In genomic region chr10:101588879-101589278, GRCh38 we compare ENCODE assay signal across 8 cellular contexts. TPM values are rescaled to one million over a fixed set of nuclear protein-coding genes. Genes with fewer than 3 reads are reported as not detected.
DNase-seq lines count a peak whose midpoint lies in the region; ATAC-seq and TF ChIP-seq lines count a peak whose summit lies in the region.

No MANE protein-coding gene starts in this region.

- H3K4me1 Mint-ChIP-seq in activated naive CD4-positive, alpha-beta T cell treated with anti-CD3 and anti-CD28 coated beads, Interleukin-2, amount 10 ng/mL, durations not matched to agents 7 days and 5 days, result peaks cover 28% of the 10 kb centered on the region
- H3K4me1 Mint-ChIP-seq in activated T-helper 1 cell treated with anti-CD3 and anti-CD28 coated beads, Interleukin-12 subunit alpha, Interleukin-12 subunit beta, Interleukin-2, Interleukin-4 antibody, amounts not matched to agents 30 ng/mL and 10 ng/mL and 1 ng/mL, durations not matched to agents 14 hours and 24 hours and 36 hours (ENCODE audit: low read depth), result peaks cover 24% of the 10 kb centered on the region

- H3K9me3 Mint-ChIP-seq in activated naive CD4-positive, alpha-beta T cell treated with anti-CD3 and anti-CD28 coated beads, Interleukin-2, amount 10 ng/mL, durations not matched to agents 7 days and 5 days, result no peaks in the 10 kb centered on the region
- no peaks in the 10 kb centered on the region for H3K9me3 Mint-ChIP-seq in activated T-helper 1 cell treated with anti-CD3 and anti-CD28 coated beads, Interleukin-12 subunit alpha, Interleukin-12 subunit beta, Interleukin-2, Interleukin-4 antibody, amounts not matched to agents 30 ng/mL and 10 ng/mL and 1 ng/mL, durations not matched to agents 14 hours and 24 hours and 36 hours

- H3K27me3 Mint-ChIP-seq in activated naive CD4-positive, alpha-beta T cell treated with anti-CD3 and anti-CD28 coated beads, Interleukin-2, amount 10 ng/mL, durations not matched to agents 7 days and 5 days, result no peaks in the 10 kb centered on the region
- H3K27me3 Mint-ChIP-seq in activated T-helper 1 cell treated with anti-CD3 and anti-CD28 coated beads, Interleukin-12 subunit alpha, Interleukin-12 subunit beta, Interleukin-2, Interleukin-4 antibody, amounts not matched to agents 30 ng/mL and 10 ng/mL and 1 ng/mL, durations not matched to agents 14 hours and 24 hours and 36 hours (ENCODE audit: insufficient read depth), result peaks cover 4% of the 10 kb centered on the region

- ATAC-seq in upper lobe of right lung, result no peak
- ATAC-seq in HG03442 (IDR thresholded peaks at IDR 0.05; ENCODE audit: unreplicated experiment), result no peak

- no peaks in the 10 kb centered on the region for H3K9me3 ChIP-seq in upper lobe of right lung

- H3K36me3 ChIP-seq in upper lobe of right lung, result peaks cover 18% of the 10 kb centered on the region

- intact Hi-C loops in activated T-helper 1 cell treated with anti-CD3 and anti-CD28 coated beads, Interleukin-12 subunit alpha, Interleukin-12 subunit beta, Interleukin-2, Interleukin-4 antibody, amounts not matched to agents 30 ng/mL and 10 ng/mL and 1 ng/mL, durations not matched to agents 14 hours and 24 hours and 36 hours (cut with micrococcal nuclease), result loop anchor here (1.0 to 5.0 kb wide), 5 partner anchors 106 to 676 kb away; partner anchors contain the start of genes FBXW4, NOLC1, NPM3 and SLF2
- intact Hi-C loops in upper lobe of right lung (cut with DNase I), result no loop called here

- peaks cover 12% of the 10 kb centered on the region for H3K4me1 ChIP-seq in upper lobe of right lung

- H3K27me3 ChIP-seq in upper lobe of right lung, result no peaks in the 10 kb centered on the region

- DNase-seq in activated naive CD4-positive, alpha-beta T cell treated with anti-CD3 and anti-CD28 coated beads, Interleukin-2, amount 10 ng/mL, durations not matched to agents 7 days and 5 days, result no peak
- DNase-seq in activated naive CD4-positive, alpha-beta T cell (lab: John Stamatoyannopoulos, UW), result no peak
- no peak for DNase-seq in activated T-helper 1 cell treated with anti-CD3 and anti-CD28 coated beads, Interleukin-12 subunit alpha, Interleukin-12 subunit beta, Interleukin-2, Interleukin-4 antibody, amounts not matched to agents 30 ng/mL and 10 ng/mL and 1 ng/mL, durations not matched to agents 14 hours and 24 hours and 36 hours (ENCODE audit: low spot score)
- peak; percentile 32 for DNase-seq in kidney glomerular epithelial cell (lab: John Stamatoyannopoulos, UW)
- no peak for DNase-seq in upper lobe of right lung
- no peak for DNase-seq in central memory CD4-positive, alpha-beta T cell
- no peak for DNase-seq in NCI-H1417 (lab: John Stamatoyannopoulos, UW)

- no peak for TF ChIP-seq CTCF in upper lobe of right lung (IDR thresholded peaks at IDR 0.05)

- CTCF ChIA-PET in activated naive CD4-positive, alpha-beta T cell treated with anti-CD3 and anti-CD28 coated beads, Interleukin-2, amount 10 ng/mL, durations not matched to agents 7 days and 5 days (lab: Charles Lee), result interaction anchor here (1.8 kb wide), 1 partner anchor 192 kb away, joined by 5 read pairs; no protein-coding TSS in a partner anchor

- H3K27ac ChIP-seq in upper lobe of right lung, result no peak overlapping the region

- peaks cover 5% of the 10 kb centered on the region for H3K36me3 Mint-ChIP-seq in activated naive CD4-positive, alpha-beta T cell treated with anti-CD3 and anti-CD28 coated beads, Interleukin-2, amount 10 ng/mL, durations not matched to agents 7 days and 5 days
- H3K36me3 Mint-ChIP-seq in activated T-helper 1 cell treated with anti-CD3 and anti-CD28 coated beads, Interleukin-12 subunit alpha, Interleukin-12 subunit beta, Interleukin-2, Interleukin-4 antibody, amounts not matched to agents 30 ng/mL and 10 ng/mL and 1 ng/mL, durations not matched to agents 14 hours and 24 hours and 36 hours (ENCODE audit: low read depth), result peaks cover 8% of the 10 kb centered on the region

- H3K4me3 ChIP-seq in upper lobe of right lung, result peak overlapping the region; percentile 99

- peak overlapping the region; percentile 92 for H3K4me3 Mint-ChIP-seq in activated naive CD4-positive, alpha-beta T cell treated with anti-CD3 and anti-CD28 coated beads, Interleukin-2, amount 10 ng/mL, durations not matched to agents 7 days and 5 days
- peak overlapping the region; percentile 93 for H3K4me3 Mint-ChIP-seq in activated T-helper 1 cell treated with anti-CD3 and anti-CD28 coated beads, Interleukin-12 subunit alpha, Interleukin-12 subunit beta, Interleukin-2, Interleukin-4 antibody, amounts not matched to agents 30 ng/mL and 10 ng/mL and 1 ng/mL, durations not matched to agents 14 hours and 24 hours and 36 hours

- H3K27ac Mint-ChIP-seq in activated naive CD4-positive, alpha-beta T cell treated with anti-CD3 and anti-CD28 coated beads, Interleukin-2, amount 10 ng/mL, durations not matched to agents 7 days and 5 days, result no peak overlapping the region
- peak overlapping the region; percentile 18 for H3K27ac Mint-ChIP-seq in activated T-helper 1 cell treated with anti-CD3 and anti-CD28 coated beads, Interleukin-12 subunit alpha, Interleukin-12 subunit beta, Interleukin-2, Interleukin-4 antibody, amounts not matched to agents 30 ng/mL and 10 ng/mL and 1 ng/mL, durations not matched to agents 14 hours and 24 hours and 36 hours

RNA-seq across cellular contexts. Expression of gene DPCD, which starts 0.8 kb away (rescaled TPM):
- total RNA-seq in activated T-helper 1 cell treated with anti-CD3 and anti-CD28 coated beads, Interleukin-12 subunit alpha, Interleukin-12 subunit beta, Interleukin-2, Interleukin-4 antibody, amounts not matched to agents 30 ng/mL and 10 ng/mL and 1 ng/mL, durations not matched to agents 14 hours and 24 hours and 36 hours, result 3.6 and 4.8 TPM in 2 replicates
- 7.2 TPM for total RNA-seq in upper lobe of right lung

RNA-seq across cellular contexts. Expression of gene POLL, which starts 0.8 kb away (rescaled TPM):
- total RNA-seq in activated T-helper 1 cell treated with anti-CD3 and anti-CD28 coated beads, Interleukin-12 subunit alpha, Interleukin-12 subunit beta, Interleukin-2, Interleukin-4 antibody, amounts not matched to agents 30 ng/mL and 10 ng/mL and 1 ng/mL, durations not matched to agents 14 hours and 24 hours and 36 hours, result 32.4 and 33.5 TPM in 2 replicates
- 30.4 TPM for total RNA-seq in upper lobe of right lung
